ENCODE assay signal across 1 cellular context in genomic region chr12:132537049-132537448, GRCh38.
TF ChIP-seq lines count a peak whose summit lies in the region.

No MANE protein-coding gene starts in this region.

TF ChIP-seq in K562, 482 proteins besides CTCF, POLR2A, EP300 and RAD21:
- TF ChIP-seq POLR2G (IDR thresholded peaks at IDR 0.05; ENCODE audit: low read depth, low read length) (0 out of 2 replicates have a peak, but pooled peaks have one; percentile 28), SMAD2 (IDR thresholded peaks at IDR 0.05; ENCODE audit: low read depth, low read length) (no peak)
